ENCODE assay signal across 13 cellular contexts in the genomic region with DNA sequence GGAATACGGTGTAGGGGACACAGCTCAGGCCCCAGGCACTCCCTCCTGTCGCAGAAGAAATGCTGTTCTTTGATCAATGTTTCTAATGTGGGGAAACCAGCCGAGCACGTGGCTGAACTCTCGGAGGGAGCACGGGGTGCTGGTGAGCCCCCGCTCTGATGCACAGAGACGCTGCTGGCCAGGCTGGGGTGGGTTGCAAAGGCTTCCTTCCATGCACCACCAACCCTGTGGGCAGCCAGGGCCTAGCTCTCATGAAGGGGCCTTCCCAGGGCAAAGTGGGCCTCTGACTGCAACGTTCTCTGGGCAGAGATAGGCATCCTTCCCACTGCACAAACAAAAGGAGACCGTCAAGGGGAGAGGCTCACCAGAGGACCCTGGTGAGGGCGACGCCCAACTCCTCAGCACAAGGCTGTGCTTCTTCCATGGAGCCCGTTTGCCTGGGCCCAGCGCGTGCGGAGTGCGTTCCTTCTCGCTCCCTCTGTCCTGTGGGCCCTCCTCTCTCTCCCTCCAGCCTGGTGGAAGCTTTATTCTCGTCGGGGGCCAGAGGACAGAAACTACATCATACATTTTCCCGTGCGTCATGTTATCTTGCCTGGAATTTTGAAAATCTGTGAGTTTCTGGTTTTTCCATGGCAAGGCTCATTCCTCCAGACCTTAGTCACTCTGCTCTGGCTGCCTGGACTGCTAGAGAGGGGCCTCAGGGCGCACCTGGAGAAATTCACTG.
A peak's percentile ranks its signal among the peaks of the same experiment; 100 is the strongest.
DNase-seq lines count a peak whose midpoint lies in the region; ATAC-seq, FAIRE-seq and TF ChIP-seq lines count a peak whose summit lies in the region.
"Had no signal": no experiment of that assay in that cellular context is flagged by ENCODE, and none has a peak within 500 bp of the region (broad histone marks: within the 10 kb centered on the region; RNA-seq: fewer than 3 reads in every experiment).

No MANE protein-coding gene starts in this region.

- in situ Hi-C loops in HepG2 (cut with HindIII; ENCODE audit: extremely low pct_ligation_motif_present, low pct_unique_long_range_greater_than_20kb): no loop called here

- H3K4me2 ChIP-seq in HepG2 (ENCODE audit: low read depth, low read length): no peak overlapping the region

- no peaks in the 10 kb centered on the region for H3K79me2 ChIP-seq in HepG2 (ENCODE audit: insufficient read depth, low read length)

- H3K36me3 ChIP-seq in HepG2 (replicated peaks in 1 of 2; ENCODE audit: control insufficient read depth in 1 of 2, insufficient read depth in 2 of 2, low read length in 2 of 2) (no peaks in the 10 kb centered on the region), right lobe of liver (no peaks in the 10 kb centered on the region), ovary (no peaks in the 10 kb centered on the region)
- H3K36me3 ChIP-seq: thoracic aorta had no signal

- DNase-seq in HepG2 (ENCODE audit: low spot score) (no peak), right lobe of liver (no peak), fibroblast of villous mesenchyme (ENCODE audit: low read depth) (peak; percentile 95), ovary (peak in 2 of 5 donors; percentile 30 to 48), NCI-H146 (lab: John Stamatoyannopoulos, UW) (no peak), SKM-1 (lab: John Stamatoyannopoulos, UW; ENCODE audit: unreplicated experiment) (no peak)
- no peak for DNase-seq in stimulated activated CD4-positive, alpha-beta T cell treated with anti-CD3 and anti-CD28 coated beads, Interleukin-2, amount 100 ng/mL, for 24 hours
- DNase-seq: central memory CD4-positive, alpha-beta T cell; NCI-H1436 treated with DMSO at 0.1 percent for 48 hours; stimulated activated CD4-positive, alpha-beta T cell treated with anti-CD3 and anti-CD28 coated beads, Interleukin-4, amount 100 ng/mL, for 4 hours had no signal

- TF ChIP-seq EP300 in HepG2 (IDR thresholded peaks at IDR 0.05; ENCODE audit: low read depth in 2 of 2, low read length in 2 of 2) (no peak), HepG2 (CRISPR knock-in tag; IDR thresholded peaks at IDR 0.05; ENCODE audit: borderline replicate concordance) (no peak), ovary (IDR thresholded peaks at IDR 0.05) (no peak)

- 0 out of 5 replicates have a peak, but pooled peaks cover 0 to 10% of the 10 kb centered on the region in 2 experiments for H3K27me3 ChIP-seq in HepG2 (ENCODE audit: control insufficient read depth in 1 of 2, insufficient read depth in 2 of 2, low read length in 2 of 2)
- H3K27me3 ChIP-seq in right lobe of liver: no peaks in the 10 kb centered on the region
- H3K27me3 ChIP-seq in ovary: no peaks in the 10 kb centered on the region

- no peak overlapping the region for H3K9ac ChIP-seq in HepG2 (ENCODE audit: insufficient read depth, low read depth, low read length)

- no peak overlapping the region for H3K4me3 ChIP-seq in HepG2 (replicated peaks in 1 of 3; ENCODE audit: insufficient read depth in 1 of 3, low read depth in 2 of 3, low read length in 3 of 3)
- no peak overlapping the region for H3K4me3 ChIP-seq in right lobe of liver
- H3K4me3 ChIP-seq in fibroblast of villous mesenchyme (ENCODE audit: low read depth, low read length): peak overlapping the region; percentile 5
- H3K4me3 ChIP-seq in ovary: no peak overlapping the region
- H3K4me3 ChIP-seq: thoracic aorta had no signal

- CTCF ChIA-PET in HepG2 (lab: Yijun Ruan, JAX; ENCODE audit: low intra/inter-chr PET ratio, low total read pairs): no interaction called here

- POLR2A ChIA-PET in HepG2 (lab: Yijun Ruan, JAX): no interaction called here

- no peak for TF ChIP-seq POLR2A in HepG2 (IDR thresholded peaks at IDR 0.05; ENCODE audit: insufficient read depth in 1 of 2, low read depth in 2 of 2, low read length in 2 of 2)
- TF ChIP-seq POLR2A in right lobe of liver (IDR thresholded peaks at IDR 0.05): no peak
- no peak for TF ChIP-seq POLR2A in ovary (IDR thresholded peaks at IDR 0.05)

- TF ChIP-seq RAD21 in HepG2 (CRISPR knock-in tag; IDR thresholded peaks at IDR 0.05): no peak

- H3K9me3 ChIP-seq in HepG2 (ENCODE audit: low read length): no peaks in the 10 kb centered on the region
- H3K9me3 ChIP-seq in right lobe of liver: no peaks in the 10 kb centered on the region
- no peaks in the 10 kb centered on the region for H3K9me3 ChIP-seq in ovary
- H3K9me3 ChIP-seq: thoracic aorta had no signal

- H4K20me1 ChIP-seq in HepG2 (ENCODE audit: insufficient read depth, low read length): no peaks in the 10 kb centered on the region

- BruUV-seq in HepG2 (replicated peaks; lab: Mats Ljungman, UMichigan): no TSS peak

- intact Hi-C loops in HepG2 (cut with micrococcal nuclease; ENCODE audit: unreplicated experiment): no loop called here
- intact Hi-C loops in right lobe of liver (cut with DNase I): no loop called here
- intact Hi-C loops in ovary (cut with DNase I): loop anchor here in 1 of 4 donors (5.0 kb wide), 1 partner anchor 64 kb away; no protein-coding TSS in a partner anchor

- ATAC-seq in HepG2 (no peak), right lobe of liver (no peak), GM21723 (IDR thresholded peaks at IDR 0.05; ENCODE audit: unreplicated experiment) (no peak)

- no peak overlapping the region for H2AFZ ChIP-seq in HepG2 (ENCODE audit: low read length)

- no peak for FAIRE-seq in HepG2 (lab: Jason Lieb, UNC)
- FAIRE-seq: TTC549 had no signal

- H3K27ac ChIP-seq in HepG2 (ENCODE audit: extremely low read length, insufficient read depth, low read length) (no peak overlapping the region), right lobe of liver (peak overlapping the region in 1 of 3 donors; percentile 3), ovary (peak overlapping the region; percentile 23 to 72)

- 79% methylated on average over 20 of the region's 23 CpGs for WGBS in HepG2 (ENCODE audit: low lambda C conversion rate)
- 63% methylated on average over 6 of the region's 23 CpGs for WGBS in right lobe of liver (ENCODE audit: insufficient coverage, low coverage, low lambda C conversion rate, missing lambda C conversion rate)
- 72 to 86% (median 82%) methylated on average over 23 of the region's 23 CpGs for WGBS in ovary, 3 donors

- TF ChIP-seq CTCF in HepG2 (CRISPR knock-in tag; IDR thresholded peaks at IDR 0.05) (no peak), right lobe of liver (IDR thresholded peaks at IDR 0.05) (no peak), fibroblast of villous mesenchyme (IDR thresholded peaks at IDR 0.05; ENCODE audit: insufficient read depth, low read depth, low read length) (no peak), ovary (IDR thresholded peaks at IDR 0.05) (no peak)

- H3K4me1 ChIP-seq in HepG2 (ENCODE audit: insufficient read depth, low read length) (peaks cover 32% of the 10 kb centered on the region), right lobe of liver (no peaks in the 10 kb centered on the region), ovary (ENCODE audit: insufficient read depth) (no peaks in the 10 kb centered on the region)

TF ChIP-seq in HepG2, 621 proteins besides CTCF, POLR2A, EP300 and RAD21 (continues in another document):
- TF ChIP-seq ZNF891 (CRISPR knock-in tag; IDR thresholded peaks at IDR 0.05) (no peak), SNAPC4 (CRISPR knock-in tag; IDR thresholded peaks at IDR 0.05) (0 out of 2 replicates have a peak, but pooled peaks have one; percentile 26), ZNF768 (CRISPR knock-in tag; IDR thresholded peaks at IDR 0.05) (peak; percentile 67; the same call in 1 of the 2 replicates)
